In genomic region chr3:53236112-53236841, GRCh38 we compare ENCODE assay signal across 8 cellular contexts. TPM values are rescaled to one million over a fixed set of nuclear protein-coding genes. Genes with fewer than 3 reads are reported as not detected.
A peak's percentile ranks its signal among the peaks of the same experiment; 100 is the strongest.
DNase-seq lines count a peak whose midpoint lies in the region; ATAC-seq, FAIRE-seq and TF ChIP-seq lines count a peak whose summit lies in the region.

No MANE protein-coding gene starts in this region.

- TF ChIP-seq POLR2A in right lobe of liver (IDR thresholded peaks at IDR 0.05) (peak; percentile 44), tibial nerve (IDR thresholded peaks at IDR 0.05) (no peak)

- no peak for TF ChIP-seq EP300 in tibial nerve (IDR thresholded peaks at IDR 0.05)

- no peaks in the 10 kb centered on the region for H3K9me3 Mint-ChIP-seq in dendritic cell treated with granulocyte-macrophage colony-stimulating factor and Interleukin-4, amounts not matched to agents 40 ng/mL and 50 ng/mL, for 4 days

- peaks cover 100% of the 10 kb centered on the region for H3K36me3 Mint-ChIP-seq in dendritic cell treated with granulocyte-macrophage colony-stimulating factor and Interleukin-4, amounts not matched to agents 40 ng/mL and 50 ng/mL, for 4 days (ENCODE audit: low read depth)

- H3K27ac Mint-ChIP-seq in dendritic cell treated with granulocyte-macrophage colony-stimulating factor and Interleukin-4, amounts not matched to agents 40 ng/mL and 50 ng/mL, for 4 days: peak overlapping the region; percentile 85

- peaks cover 87% of the 10 kb centered on the region for H3K4me1 Mint-ChIP-seq in dendritic cell treated with granulocyte-macrophage colony-stimulating factor and Interleukin-4, amounts not matched to agents 40 ng/mL and 50 ng/mL, for 4 days (ENCODE audit: low read depth)

- peak overlapping the region; percentile 54 to 67 (median 67) for H3K27ac ChIP-seq in right lobe of liver
- peak overlapping the region in 3 of 4 donors; percentile 60 to 85 (median 63) for H3K27ac ChIP-seq in tibial nerve

- peak; percentile 73 for FAIRE-seq in RCC 7860 (lab: Jason Lieb, UNC)

- H3K36me3 ChIP-seq in right lobe of liver (peaks cover 0 to 60% (median 10%) of the 10 kb centered on the region in 4 donors), tibial nerve (peaks cover 5 to 98% (median 13%) of the 10 kb centered on the region in 3 donors), HAP-1 (replicated peaks) (peaks cover 96% of the 10 kb centered on the region)

- ATAC-seq in right lobe of liver (peak; percentile 82 to 88 (median 86)), HG02678 (IDR thresholded peaks at IDR 0.05; ENCODE audit: unreplicated experiment) (no peak), GM21390 (IDR thresholded peaks at IDR 0.05; ENCODE audit: unreplicated experiment) (no peak)

- H3K4me3 ChIP-seq in right lobe of liver (no peak overlapping the region), tibial nerve (no peak overlapping the region), HAP-1 (no peak overlapping the region)

- intact Hi-C loops in dendritic cell treated with granulocyte-macrophage colony-stimulating factor and Interleukin-4, amounts not matched to agents 40 ng/mL and 50 ng/mL, for 4 days (cut with micrococcal nuclease): no loop called here
- intact Hi-C loops in right lobe of liver (cut with DNase I): no loop called here

- in situ Hi-C loops in HAP-1 (cut with MboI; ENCODE audit: low sequenced_read_pairs): no loop called here

- H3K27me3 ChIP-seq in right lobe of liver (no peaks in the 10 kb centered on the region), tibial nerve (no peaks in the 10 kb centered on the region), HAP-1 (ENCODE audit: low read depth) (no peaks in the 10 kb centered on the region)

- H3K27me3 Mint-ChIP-seq in dendritic cell treated with granulocyte-macrophage colony-stimulating factor and Interleukin-4, amounts not matched to agents 40 ng/mL and 50 ng/mL, for 4 days: no peaks in the 10 kb centered on the region

- H3K9me3 ChIP-seq in right lobe of liver (no peaks in the 10 kb centered on the region), tibial nerve (no peaks in the 10 kb centered on the region), HAP-1 (no peaks in the 10 kb centered on the region)

- TF ChIP-seq CTCF in right lobe of liver (IDR thresholded peaks at IDR 0.05): no peak
- TF ChIP-seq CTCF in tibial nerve (IDR thresholded peaks at IDR 0.05): no peak

- peak overlapping the region; percentile 28 for H3K4me3 Mint-ChIP-seq in dendritic cell treated with granulocyte-macrophage colony-stimulating factor and Interleukin-4, amounts not matched to agents 40 ng/mL and 50 ng/mL, for 4 days

- 70% methylated on average over 2 of the region's 9 CpGs for WGBS in right lobe of liver (ENCODE audit: insufficient coverage, low coverage, low lambda C conversion rate, missing lambda C conversion rate)
- 57% methylated on average over 5 of the region's 9 CpGs for WGBS in tibial nerve, 2 donors

- DNase-seq in GM04503 (ENCODE audit: low read depth): peak; percentile 51
- DNase-seq in RCC 7860 (ENCODE audit: low spot score): peak; percentile 87
- peak; percentile 88 to 92 (median 90) for DNase-seq in right lobe of liver
- peak; percentile 37 to 40 for DNase-seq in tibial nerve (ENCODE audit: low spot score in 2 of 2)
- DNase-seq in HAP-1 (ENCODE audit: low spot score in 2 of 2): no peak

- peaks cover 0 to 37% (median 18%) of the 10 kb centered on the region in 4 donors for H3K4me1 ChIP-seq in right lobe of liver
- peaks cover 0 to 48% (median 20%) of the 10 kb centered on the region in 4 donors for H3K4me1 ChIP-seq in tibial nerve
- no peaks in the 10 kb centered on the region for H3K4me1 ChIP-seq in HAP-1

RNA-seq across cellular contexts. Expression of gene TKT, which starts 19.5 kb away (rescaled TPM):
- total RNA-seq in right lobe of liver (100 to 1,000 TPM in 5 of 6 experiments, 10 to 100 TPM in 1; 98.9 to 257 (median 146) TPM), tibial nerve (100 to 1,000 TPM; 156 to 224 (median 208) TPM)

Comparison
In these comparisons a context has a peak if more than half of its experiments do, and no peak if none do; other contexts are left out.
1. DNase-seq: peak in GM04503 (single experiment), RCC 7860 (single experiment), right lobe of liver (3 of 3) and tibial nerve (2 of 2); none in HAP-1 (0 of 2).
2. ATAC-seq: peak in right lobe of liver (4 of 4); none in HG02678 (single experiment) and GM21390 (single experiment).